ENCODE assay signal across 22 cellular contexts in the genomic region with DNA sequence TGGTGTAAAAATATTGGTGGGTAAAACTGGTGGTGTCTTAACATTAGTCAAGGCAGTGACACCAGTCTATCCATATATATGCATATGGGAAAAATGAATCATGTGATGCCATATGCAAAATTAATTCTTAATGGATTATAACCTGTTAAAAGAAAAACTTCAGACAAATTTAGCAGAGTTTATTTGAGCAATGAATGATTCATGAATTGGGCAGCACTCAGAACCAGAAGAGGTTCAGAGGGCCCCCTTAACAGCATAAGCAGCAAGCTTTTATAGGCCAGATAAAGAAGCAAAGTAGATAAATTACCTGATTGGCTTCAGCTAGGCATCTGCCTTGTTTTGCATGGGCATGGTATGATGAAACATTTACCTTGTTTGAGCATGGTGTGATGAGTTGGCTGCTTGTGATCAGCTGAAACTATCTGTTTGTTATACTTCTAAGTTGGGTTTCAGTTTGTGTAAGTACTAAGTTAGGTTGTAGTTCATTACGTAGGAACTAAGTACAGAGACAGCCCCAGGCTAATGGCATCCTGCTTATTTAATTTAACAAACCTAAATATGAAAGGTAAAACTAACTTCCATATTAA.
"Had no signal": no experiment of that assay in that cellular context is flagged by ENCODE, and none has a peak within 500 bp of the region (broad histone marks: within the 10 kb centered on the region; RNA-seq: fewer than 3 reads in every experiment).

No MANE protein-coding gene starts in this region.

- H3K4me3 ChIP-seq: spleen, stomach, tibial artery, upper lobe of right lung had no signal

- H3K27ac Mint-ChIP-seq: activated naive CD8-positive, alpha-beta T cell treated with anti-CD3 and anti-CD28 coated beads, Interleukin-2, amount 10 ng/mL, durations not matched to agents 7 days and 5 days; activated T-cell treated with anti-CD3 and anti-CD28 coated beads, Interleukin-2, amount 50 U/mL, for 24 hours; activated T-helper 2 cell treated with anti-CD3 and anti-CD28 coated beads, Interferon-gamma antibody, Interleukin-2, Interleukin-4, amounts not matched to agents 10 μg/mL and 5 μg/mL and 100 μg/mL, durations not matched to agents 14 hours and 24 hours and 36 hours; dendritic cell treated with granulocyte-macrophage colony-stimulating factor and Interleukin-4, amounts not matched to agents 40 ng/mL and 50 ng/mL, for 4 days; nephron; T-helper 1 cell treated with Interleukin-12 subunit alpha and Interleukin-12 subunit beta and Interleukin-4 antibody, amounts not matched to agents 30 μg/mL and 1 μg/mL, for 36 hours had no signal

- H3K9me3 Mint-ChIP-seq: central memory CD8-positive, alpha-beta T cell; dendritic cell treated with granulocyte-macrophage colony-stimulating factor and Interleukin-4, amounts not matched to agents 40 ng/mL and 50 ng/mL, for 4 days had no signal

- ATAC-seq: left ventricle myocardium superior, right cardiac atrium, upper lobe of right lung had no signal

- H3K4me3 Mint-ChIP-seq: activated naive CD8-positive, alpha-beta T cell treated with anti-CD3 and anti-CD28 coated beads, Interleukin-2, amount 10 ng/mL, durations not matched to agents 7 days and 5 days; activated T-cell treated with anti-CD3 and anti-CD28 coated beads, Interleukin-2, amount 50 U/mL, for 24 hours; central memory CD8-positive, alpha-beta T cell; dendritic cell treated with granulocyte-macrophage colony-stimulating factor and Interleukin-4, amounts not matched to agents 40 ng/mL and 50 ng/mL, for 4 days; nephron; T-helper 1 cell treated with Interleukin-12 subunit alpha and Interleukin-12 subunit beta and Interleukin-4 antibody, amounts not matched to agents 30 μg/mL and 1 μg/mL, for 36 hours had no signal

- DNase-seq: activated CD4-positive, alpha-beta T cell treated with anti-CD3 and anti-CD28 coated beads, Interleukin-2, amount 50 U/mL, for 1 hour; activated CD8-positive, alpha-beta memory T cell treated with anti-CD3 and anti-CD28 coated beads, Interleukin-2, amount 50 U/mL, for 4 hours; activated naive CD8-positive, alpha-beta T cell treated with anti-CD3 and anti-CD28 coated beads, Interleukin-2, amount 10 ng/mL, durations not matched to agents 7 days and 5 days; activated T-cell treated with anti-CD3 and anti-CD28 coated beads, Interleukin-2, amount 50 U/mL, for 24 hours; amniotic stem cell; islet precursor cell; left ventricle myocardium superior; posterior cingulate gyrus; right cardiac atrium; SK-N-SH; spleen; stimulated activated CD4-positive, alpha-beta T cell treated with anti-CD3 and anti-CD28 coated beads, Interleukin-2, amount 100 ng/mL, for 48 hours; stomach; SW 1271; T-helper 9 cell; tibial artery; upper lobe of right lung had no signal
